In genomic region chr9:128920381-128921058, GRCh38 we compare ENCODE assay signal across 8 cellular contexts. TPM values are rescaled to one million over a fixed set of nuclear protein-coding genes. Genes with fewer than 3 reads are reported as not detected.
A peak's percentile ranks its signal among the peaks of the same experiment; 100 is the strongest.
DNase-seq lines count a peak whose midpoint lies in the region; ATAC-seq and TF ChIP-seq lines count a peak whose summit lies in the region.

Gene PHYHD1 (plus strand): TSS chr9:128920982. CDS start chr9:128922324, 1,342 bp downstream.

- DNase-seq in NCI-H1092 (lab: John Stamatoyannopoulos, UW) (peak; percentile 81), astrocyte of the hippocampus (ENCODE audit: low read depth, low spot score) (peak; percentile 70), iris pigment epithelial cell (ENCODE audit: low read depth) (peak; percentile 41), smooth muscle cell (lab: John Stamatoyannopoulos, UW; ENCODE audit: unreplicated experiment) (no peak), OCI-M1 (lab: John Stamatoyannopoulos, UW) (no peak), NOMO-1 treated with dmso at 0.1 percent for 144 hours (lab: John Stamatoyannopoulos, UW; ENCODE audit: unreplicated experiment) (no peak)

- H3K4me2 ChIP-seq in smooth muscle cell = peak within 1 kb of the TSS; percentile 87

- peaks cover 4% of the 10 kb centered on the region for H3F3A ChIP-seq in smooth muscle cell (ENCODE audit: low read depth)

- H3K9me3 ChIP-seq in smooth muscle cell (replicated peaks; ENCODE audit: low read depth) = no peaks in the 10 kb centered on the region

- H3K4me3 ChIP-seq in smooth muscle cell = peak within 1 kb of the TSS; percentile 55

- no peak for TF ChIP-seq CTCF in smooth muscle cell (IDR thresholded peaks at IDR 0.05; ENCODE audit: borderline replicate concordance, insufficient read depth, poor library complexity, severe bottlenecking)

- no peak for ATAC-seq in HG03196 (IDR thresholded peaks at IDR 0.05; ENCODE audit: unreplicated experiment)
- no peak for ATAC-seq in GM18909 (IDR thresholded peaks at IDR 0.05; ENCODE audit: poor library complexity, unreplicated experiment)

- no peak within 1 kb of the TSS for H2AFZ ChIP-seq in smooth muscle cell (ENCODE audit: low read depth)

- H3K27me3 ChIP-seq in smooth muscle cell (ENCODE audit: low read depth) = no peaks in the 10 kb centered on the region

- H3K79me2 ChIP-seq in smooth muscle cell (ENCODE audit: low read depth) = peaks cover 5% of the 10 kb centered on the region

- 58% methylated on average over 13 of the region's 13 CpGs for WGBS in smooth muscle cell (ENCODE audit: low lambda C conversion rate)

- H3K9ac ChIP-seq in smooth muscle cell (ENCODE audit: low read depth) = no peak within 1 kb of the TSS

- H3K36me3 ChIP-seq in smooth muscle cell (ENCODE audit: low read depth) = no peaks in the 10 kb centered on the region

- no peaks in the 10 kb centered on the region for H4K20me1 ChIP-seq in smooth muscle cell (ENCODE audit: low read depth)

- peaks cover 10% of the 10 kb centered on the region for H3K4me1 ChIP-seq in smooth muscle cell (ENCODE audit: low read depth)

- peak within 1 kb of the TSS; percentile 70 for H3K27ac ChIP-seq in smooth muscle cell (ENCODE audit: low read depth)

RNA-seq across cellular contexts. Expression of gene PHYHD1, which starts in this region (rescaled TPM):
- total RNA-seq in smooth muscle cell = 7.3 and 17.3 TPM in 2 replicates
- polyA plus RNA-seq in smooth muscle cell = 30.5 and 37.6 TPM in 2 replicates

Comparison
In these comparisons a context has a peak if more than half of its experiments do, and no peak if none do; other contexts are left out.
1. DNase-seq: peak in NCI-H1092 (single experiment), astrocyte of the hippocampus (single experiment) and iris pigment epithelial cell (single experiment); none in smooth muscle cell (single experiment), OCI-M1 (single experiment) and NOMO-1 treated with dmso at 0.1 percent for 144 hours (single experiment).